1 cellular context compared by ENCODE assay signal in the genomic region with DNA sequence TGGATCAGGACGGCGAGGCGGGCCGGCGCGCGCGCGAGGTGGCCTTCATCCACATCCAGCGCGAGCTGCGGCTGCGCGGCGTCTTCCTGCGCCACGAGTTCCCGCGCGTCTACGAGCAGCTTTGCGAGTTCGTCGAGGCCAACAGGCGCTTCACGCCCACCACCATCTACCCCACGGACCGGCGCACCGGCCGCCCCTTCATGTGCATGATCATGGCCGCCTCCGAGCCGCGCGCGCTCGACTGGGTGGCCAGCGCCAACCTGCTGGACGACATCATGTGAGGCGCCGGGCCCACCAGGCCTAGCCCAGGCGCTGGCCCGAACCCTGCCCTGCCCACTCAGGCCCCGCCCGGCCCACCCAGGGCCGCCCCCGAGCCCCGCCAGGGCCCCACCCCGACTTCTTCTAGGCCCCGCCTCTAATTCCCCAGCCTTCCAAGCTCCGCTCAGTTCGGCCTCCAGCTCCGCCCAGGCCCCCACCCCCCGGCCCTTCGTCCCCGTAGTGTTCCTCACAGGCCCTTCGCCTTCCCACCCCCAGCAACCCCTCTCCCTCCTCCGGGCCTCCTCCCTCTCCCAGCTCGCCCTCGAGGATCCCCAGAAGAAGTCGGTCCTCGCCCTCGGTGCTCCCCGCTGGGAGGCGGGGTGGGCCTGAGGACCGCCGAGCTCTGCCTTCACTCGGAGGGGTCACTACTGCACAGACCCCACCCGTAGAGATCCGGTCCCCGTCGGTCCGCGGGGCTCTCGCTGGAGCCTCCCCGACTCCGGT.
A peak's percentile ranks its signal among the peaks of the same experiment; 100 is the strongest.
TF ChIP-seq lines count a peak whose summit lies in the region.

No MANE protein-coding gene starts in this region.

TF ChIP-seq in GM23338, 12 proteins besides CTCF, POLR2A, EP300 and RAD21 (continued from another document):
- TF ChIP-seq, protein P1, sequence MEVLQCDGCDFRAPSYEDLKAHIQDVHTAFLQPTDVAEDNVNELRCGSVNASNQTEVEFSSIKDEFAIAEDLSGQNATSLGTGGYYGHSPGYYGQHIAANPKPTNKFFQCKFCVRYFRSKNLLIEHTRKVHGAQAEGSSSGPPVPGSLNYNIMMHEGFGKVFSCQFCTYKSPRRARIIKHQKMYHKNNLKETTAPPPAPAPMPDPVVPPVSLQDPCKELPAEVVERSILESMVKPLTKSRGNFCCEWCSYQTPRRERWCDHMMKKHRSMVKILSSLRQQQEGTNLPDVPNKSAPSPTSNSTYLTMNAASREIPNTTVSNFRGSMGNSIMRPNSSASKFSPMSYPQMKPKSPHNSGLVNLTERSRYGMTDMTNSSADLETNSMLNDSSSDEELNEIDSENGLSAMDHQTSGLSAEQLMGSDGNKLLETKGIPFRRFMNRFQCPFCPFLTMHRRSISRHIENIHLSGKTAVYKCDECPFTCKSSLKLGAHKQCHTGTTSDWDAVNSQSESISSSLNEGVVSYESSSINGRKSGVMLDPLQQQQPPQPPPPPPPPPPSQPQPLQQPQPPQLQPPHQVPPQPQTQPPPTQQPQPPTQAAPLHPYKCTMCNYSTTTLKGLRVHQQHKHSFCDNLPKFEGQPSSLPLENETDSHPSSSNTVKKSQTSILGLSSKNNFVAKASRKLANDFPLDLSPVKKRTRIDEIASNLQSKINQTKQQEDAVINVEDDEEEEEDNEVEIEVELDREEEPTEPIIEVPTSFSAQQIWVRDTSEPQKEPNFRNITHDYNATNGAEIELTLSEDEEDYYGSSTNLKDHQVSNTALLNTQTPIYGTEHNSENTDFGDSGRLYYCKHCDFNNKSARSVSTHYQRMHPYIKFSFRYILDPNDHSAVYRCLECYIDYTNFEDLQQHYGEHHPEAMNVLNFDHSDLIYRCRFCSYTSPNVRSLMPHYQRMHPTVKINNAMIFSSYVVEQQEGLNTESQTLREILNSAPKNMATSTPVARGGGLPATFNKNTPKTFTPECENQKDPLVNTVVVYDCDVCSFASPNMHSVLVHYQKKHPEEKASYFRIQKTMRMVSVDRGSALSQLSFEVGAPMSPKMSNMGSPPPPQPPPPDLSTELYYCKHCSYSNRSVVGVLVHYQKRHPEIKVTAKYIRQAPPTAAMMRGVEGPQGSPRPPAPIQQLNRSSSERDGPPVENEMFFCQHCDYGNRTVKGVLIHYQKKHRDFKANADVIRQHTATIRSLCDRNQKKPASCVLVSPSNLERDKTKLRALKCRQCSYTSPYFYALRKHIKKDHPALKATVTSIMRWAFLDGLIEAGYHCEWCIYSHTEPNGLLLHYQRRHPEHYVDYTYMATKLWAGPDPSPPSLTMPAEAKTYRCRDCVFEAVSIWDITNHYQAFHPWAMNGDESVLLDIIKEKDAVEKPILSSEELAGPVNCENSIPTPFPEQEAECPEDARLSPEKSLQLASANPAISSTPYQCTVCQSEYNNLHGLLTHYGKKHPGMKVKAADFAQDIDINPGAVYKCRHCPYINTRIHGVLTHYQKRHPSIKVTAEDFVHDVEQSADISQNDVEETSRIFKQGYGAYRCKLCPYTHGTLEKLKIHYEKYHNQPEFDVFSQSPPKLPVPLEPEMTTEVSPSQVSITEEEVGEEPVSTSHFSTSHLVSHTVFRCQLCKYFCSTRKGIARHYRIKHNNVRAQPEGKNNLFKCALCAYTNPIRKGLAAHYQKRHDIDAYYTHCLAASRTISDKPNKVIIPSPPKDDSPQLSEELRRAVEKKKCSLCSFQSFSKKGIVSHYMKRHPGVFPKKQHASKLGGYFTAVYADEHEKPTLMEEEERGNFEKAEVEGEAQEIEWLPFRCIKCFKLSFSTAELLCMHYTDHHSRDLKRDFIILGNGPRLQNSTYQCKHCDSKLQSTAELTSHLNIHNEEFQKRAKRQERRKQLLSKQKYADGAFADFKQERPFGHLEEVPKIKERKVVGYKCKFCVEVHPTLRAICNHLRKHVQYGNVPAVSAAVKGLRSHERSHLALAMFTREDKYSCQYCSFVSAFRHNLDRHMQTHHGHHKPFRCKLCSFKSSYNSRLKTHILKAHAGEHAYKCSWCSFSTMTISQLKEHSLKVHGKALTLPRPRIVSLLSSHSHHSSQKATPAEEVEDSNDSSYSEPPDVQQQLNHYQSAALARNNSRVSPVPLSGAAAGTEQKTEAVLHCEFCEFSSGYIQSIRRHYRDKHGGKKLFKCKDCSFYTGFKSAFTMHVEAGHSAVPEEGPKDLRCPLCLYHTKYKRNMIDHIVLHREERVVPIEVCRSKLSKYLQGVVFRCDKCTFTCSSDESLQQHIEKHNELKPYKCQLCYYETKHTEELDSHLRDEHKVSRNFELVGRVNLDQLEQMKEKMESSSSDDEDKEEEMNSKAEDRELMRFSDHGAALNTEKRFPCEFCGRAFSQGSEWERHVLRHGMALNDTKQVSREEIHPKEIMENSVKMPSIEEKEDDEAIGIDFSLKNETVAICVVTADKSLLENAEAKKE (CRISPR knock-in tag; IDR thresholded peaks at IDR 0.05): no peak
- no peak for TF ChIP-seq CREB1 (CRISPR knock-in tag; IDR thresholded peaks at IDR 0.05; ENCODE audit: low read depth)
- TF ChIP-seq EZH2phosphoT487 (IDR thresholded peaks at IDR 0.05; ENCODE audit: unreplicated experiment): no peak
- TF ChIP-seq EZH2 (IDR thresholded peaks at IDR 0.05; ENCODE audit: low read depth, unreplicated experiment): no peak
- TF ChIP-seq ZNF114 (CRISPR knock-in tag; IDR thresholded peaks at IDR 0.05): no peak
- TF ChIP-seq, protein P2, sequence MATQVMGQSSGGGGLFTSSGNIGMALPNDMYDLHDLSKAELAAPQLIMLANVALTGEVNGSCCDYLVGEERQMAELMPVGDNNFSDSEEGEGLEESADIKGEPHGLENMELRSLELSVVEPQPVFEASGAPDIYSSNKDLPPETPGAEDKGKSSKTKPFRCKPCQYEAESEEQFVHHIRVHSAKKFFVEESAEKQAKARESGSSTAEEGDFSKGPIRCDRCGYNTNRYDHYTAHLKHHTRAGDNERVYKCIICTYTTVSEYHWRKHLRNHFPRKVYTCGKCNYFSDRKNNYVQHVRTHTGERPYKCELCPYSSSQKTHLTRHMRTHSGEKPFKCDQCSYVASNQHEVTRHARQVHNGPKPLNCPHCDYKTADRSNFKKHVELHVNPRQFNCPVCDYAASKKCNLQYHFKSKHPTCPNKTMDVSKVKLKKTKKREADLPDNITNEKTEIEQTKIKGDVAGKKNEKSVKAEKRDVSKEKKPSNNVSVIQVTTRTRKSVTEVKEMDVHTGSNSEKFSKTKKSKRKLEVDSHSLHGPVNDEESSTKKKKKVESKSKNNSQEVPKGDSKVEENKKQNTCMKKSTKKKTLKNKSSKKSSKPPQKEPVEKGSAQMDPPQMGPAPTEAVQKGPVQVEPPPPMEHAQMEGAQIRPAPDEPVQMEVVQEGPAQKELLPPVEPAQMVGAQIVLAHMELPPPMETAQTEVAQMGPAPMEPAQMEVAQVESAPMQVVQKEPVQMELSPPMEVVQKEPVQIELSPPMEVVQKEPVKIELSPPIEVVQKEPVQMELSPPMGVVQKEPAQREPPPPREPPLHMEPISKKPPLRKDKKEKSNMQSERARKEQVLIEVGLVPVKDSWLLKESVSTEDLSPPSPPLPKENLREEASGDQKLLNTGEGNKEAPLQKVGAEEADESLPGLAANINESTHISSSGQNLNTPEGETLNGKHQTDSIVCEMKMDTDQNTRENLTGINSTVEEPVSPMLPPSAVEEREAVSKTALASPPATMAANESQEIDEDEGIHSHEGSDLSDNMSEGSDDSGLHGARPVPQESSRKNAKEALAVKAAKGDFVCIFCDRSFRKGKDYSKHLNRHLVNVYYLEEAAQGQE (IDR thresholded peaks at IDR 0.05; ENCODE audit: unreplicated experiment): no peak
- peak; percentile 80 for TF ChIP-seq POLR2AphosphoS5 (IDR thresholded peaks at IDR 0.05; ENCODE audit: low read depth)
